Comparison of ENCODE assay signal across 10 cellular contexts in genomic region chr2:224882291-224883171, GRCh38.
A peak's percentile ranks its signal among the peaks of the same experiment; 100 is the strongest.
DNase-seq lines count a peak whose midpoint lies in the region; ATAC-seq and TF ChIP-seq lines count a peak whose summit lies in the region.
"Had no signal": no experiment of that assay in that cellular context is flagged by ENCODE, and none has a peak within 500 bp of the region (broad histone marks: within the 10 kb centered on the region; RNA-seq: fewer than 3 reads in every experiment).

No MANE protein-coding gene starts in this region.

- H3K4me3 ChIP-seq in BJ (ENCODE audit: low read depth, low read length) (no peak overlapping the region), heart left ventricle (no peak overlapping the region)
- H3K4me3 ChIP-seq: cardiac muscle cell had no signal

- H3K27me3 ChIP-seq in BJ (ENCODE audit: control insufficient read depth, insufficient read depth, low read length), result no peaks in the 10 kb centered on the region
- no peaks in the 10 kb centered on the region for H3K27me3 ChIP-seq in heart left ventricle
- H3K27me3 ChIP-seq: cardiac muscle cell had no signal

- intact Hi-C loops in activated T-helper 1 cell treated with anti-CD3 and anti-CD28 coated beads, Interleukin-12 subunit alpha, Interleukin-12 subunit beta, Interleukin-2, Interleukin-4 antibody, amounts not matched to agents 30 ng/mL and 10 ng/mL and 1 ng/mL, durations not matched to agents 14 hours and 24 hours and 36 hours (cut with micrococcal nuclease), result no loop called here
- intact Hi-C loops in heart left ventricle (cut with DNase I), result no loop called here

- WGBS in heart left ventricle, 4 donors, result 60 to 71% (median 70%) methylated on average over 4 of the region's 4 CpGs

- CTCF ChIA-PET in BJ (lab: Yijun Ruan, JAX), result interaction anchor here (1.1 kb wide), 1 partner anchor 14 kb away, joined by 3 read pairs; no protein-coding TSS in a partner anchor

- H3K36me3 Mint-ChIP-seq in activated T-helper 1 cell treated with anti-CD3 and anti-CD28 coated beads, Interleukin-12 subunit alpha, Interleukin-12 subunit beta, Interleukin-2, Interleukin-4 antibody, amounts not matched to agents 30 ng/mL and 10 ng/mL and 1 ng/mL, durations not matched to agents 14 hours and 24 hours and 36 hours (ENCODE audit: low read depth), result peaks cover 76% of the 10 kb centered on the region

- peak; percentile 47 for ATAC-seq in HG03108 (IDR thresholded peaks at IDR 0.05; ENCODE audit: unreplicated experiment)
- no peak for ATAC-seq in HG02840 (IDR thresholded peaks at IDR 0.05; ENCODE audit: low FRiP score, unreplicated experiment)
- ATAC-seq in GM21515 (IDR thresholded peaks at IDR 0.05; ENCODE audit: unreplicated experiment), result no peak
- ATAC-seq in heart left ventricle, result no peak

- no peaks in the 10 kb centered on the region for H3K9me3 Mint-ChIP-seq in activated T-helper 1 cell treated with anti-CD3 and anti-CD28 coated beads, Interleukin-12 subunit alpha, Interleukin-12 subunit beta, Interleukin-2, Interleukin-4 antibody, amounts not matched to agents 30 ng/mL and 10 ng/mL and 1 ng/mL, durations not matched to agents 14 hours and 24 hours and 36 hours

- H3K27ac Mint-ChIP-seq in activated T-helper 1 cell treated with anti-CD3 and anti-CD28 coated beads, Interleukin-12 subunit alpha, Interleukin-12 subunit beta, Interleukin-2, Interleukin-4 antibody, amounts not matched to agents 30 ng/mL and 10 ng/mL and 1 ng/mL, durations not matched to agents 14 hours and 24 hours and 36 hours, result peak overlapping the region; percentile 23

- H3K36me3 ChIP-seq in BJ (ENCODE audit: control insufficient read depth, insufficient read depth, low read length) (0 out of 2 replicates have a peak, but pooled peaks cover 3% of the 10 kb centered on the region), heart left ventricle (peaks cover 0 to 44% (median 0%) of the 10 kb centered on the region in 9 donors)
- H3K36me3 ChIP-seq: cardiac muscle cell had no signal

- no peak for TF ChIP-seq POLR2A in heart left ventricle (IDR thresholded peaks at IDR 0.05)

- no peaks in the 10 kb centered on the region for H3K9me3 ChIP-seq in heart left ventricle

- no peak overlapping the region for H3K27ac ChIP-seq in heart left ventricle
- H3K27ac ChIP-seq: cardiac muscle cell, HL-60 had no signal

- H3K4me1 ChIP-seq in heart left ventricle, result peaks cover 0 to 41% (median 0%) of the 10 kb centered on the region in 12 donors

- H3K4me1 Mint-ChIP-seq in activated T-helper 1 cell treated with anti-CD3 and anti-CD28 coated beads, Interleukin-12 subunit alpha, Interleukin-12 subunit beta, Interleukin-2, Interleukin-4 antibody, amounts not matched to agents 30 ng/mL and 10 ng/mL and 1 ng/mL, durations not matched to agents 14 hours and 24 hours and 36 hours (ENCODE audit: low read depth), result peaks cover 58% of the 10 kb centered on the region

- H3K4me3 Mint-ChIP-seq in activated T-helper 1 cell treated with anti-CD3 and anti-CD28 coated beads, Interleukin-12 subunit alpha, Interleukin-12 subunit beta, Interleukin-2, Interleukin-4 antibody, amounts not matched to agents 30 ng/mL and 10 ng/mL and 1 ng/mL, durations not matched to agents 14 hours and 24 hours and 36 hours, result no peak overlapping the region

- TF ChIP-seq CTCF in BJ (IDR thresholded peaks at IDR 0.05; ENCODE audit: insufficient read depth, low read depth, low read length) (no peak), heart left ventricle (IDR thresholded peaks at IDR 0.05) (no peak)

- DNase-seq in BJ (ENCODE audit: low read depth) (peak; percentile 91), lung microvascular endothelial cell (ENCODE audit: low read depth in 2 of 2) (peak; percentile 5 to 83), globus pallidus (ENCODE audit: low spot score) (no peak), heart left ventricle (no peak)
- no peak for DNase-seq in activated T-helper 1 cell treated with anti-CD3 and anti-CD28 coated beads, Interleukin-12 subunit alpha, Interleukin-12 subunit beta, Interleukin-2, Interleukin-4 antibody, amounts not matched to agents 30 ng/mL and 10 ng/mL and 1 ng/mL, durations not matched to agents 14 hours and 24 hours and 36 hours (ENCODE audit: low spot score)

- no peaks in the 10 kb centered on the region for H3K27me3 Mint-ChIP-seq in activated T-helper 1 cell treated with anti-CD3 and anti-CD28 coated beads, Interleukin-12 subunit alpha, Interleukin-12 subunit beta, Interleukin-2, Interleukin-4 antibody, amounts not matched to agents 30 ng/mL and 10 ng/mL and 1 ng/mL, durations not matched to agents 14 hours and 24 hours and 36 hours (ENCODE audit: insufficient read depth)

- POLR2A ChIA-PET in BJ (lab: Charles Lee), result no interaction called here

Comparison
In these comparisons a context has a peak if more than half of its experiments do, and no peak if none do; other contexts are left out.
1. DNase-seq: peak in BJ (single experiment) and lung microvascular endothelial cell (2 of 2); none in activated T-helper 1 cell treated with anti-CD3 and anti-CD28 coated beads, Interleukin-12 subunit alpha, Interleukin-12 subunit beta, Interleukin-2, Interleukin-4 antibody, amounts not matched to agents 30 ng/mL and 10 ng/mL and 1 ng/mL, durations not matched to agents 14 hours and 24 hours and 36 hours (single experiment), globus pallidus (single experiment) and heart left ventricle (0 of 5).